In the genomic region with DNA sequence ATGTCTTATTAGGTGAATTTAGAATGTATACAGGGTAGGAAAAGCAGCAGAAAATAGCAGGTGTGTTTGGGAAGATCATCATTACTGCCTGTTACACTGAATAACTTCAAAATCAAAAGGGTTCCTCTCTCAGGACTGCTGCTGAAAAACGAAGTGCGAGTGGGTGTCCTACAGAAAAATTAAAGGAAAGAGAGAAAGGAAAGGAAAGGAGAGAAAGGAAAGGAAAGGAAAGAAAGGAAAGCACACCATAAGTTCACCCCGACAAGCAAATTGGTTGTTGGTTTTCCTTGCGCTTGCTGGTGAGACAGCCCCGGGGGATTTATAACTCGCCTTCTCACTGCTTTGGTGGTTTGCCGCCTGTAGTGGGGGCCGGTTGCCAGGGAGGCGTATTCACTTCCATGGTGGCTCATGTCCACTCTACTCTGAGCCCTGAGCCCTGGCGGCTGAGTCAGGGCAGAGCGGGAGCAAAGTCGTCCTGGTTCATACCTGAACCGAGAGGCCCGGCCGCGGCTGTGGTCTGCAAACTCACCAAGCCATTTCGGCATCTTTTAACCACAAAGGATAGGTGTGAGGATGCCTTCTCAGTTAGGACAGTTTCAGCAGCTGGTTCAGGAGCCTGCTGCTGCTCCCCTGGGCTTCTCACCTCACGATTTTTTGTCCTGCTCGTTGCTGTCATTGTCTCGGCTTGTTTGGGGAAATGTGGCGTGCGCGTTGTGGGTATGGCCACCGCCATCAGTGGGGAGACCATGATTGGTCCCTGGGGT, we compare ENCODE assay signal across 13 cellular contexts. TPM values are rescaled to one million over a fixed set of nuclear protein-coding genes. Genes with fewer than 3 reads are reported as not detected.
A peak's percentile ranks its signal among the peaks of the same experiment; 100 is the strongest.
DNase-seq lines count a peak whose midpoint lies in the region; ATAC-seq, FAIRE-seq and TF ChIP-seq lines count a peak whose summit lies in the region.
"Had no signal": no experiment of that assay in that cellular context is flagged by ENCODE, and none has a peak within 500 bp of the region (broad histone marks: within the 10 kb centered on the region; RNA-seq: fewer than 3 reads in every experiment).

No MANE protein-coding gene starts in this region.

- no peak for FAIRE-seq in urothelium cell line (lab: Jason Lieb, UNC)
- FAIRE-seq: A549 had no signal

- peaks cover 36% of the 10 kb centered on the region for H3K4me1 Mint-ChIP-seq in HFFc6 (ENCODE audit: low read depth)

- ATAC-seq in GM19351 (IDR thresholded peaks at IDR 0.05; ENCODE audit: unreplicated experiment) (peak; percentile 86), HG02970 (IDR thresholded peaks at IDR 0.05; ENCODE audit: low FRiP score, unreplicated experiment) (peak; percentile 58), heart right ventricle (no peak)
- ATAC-seq: A549 had no signal

- H3K9me3 ChIP-seq in heart right ventricle: no peaks in the 10 kb centered on the region
- H3K9me3 ChIP-seq: A549, Peyer's patch had no signal

- peaks cover 2 to 40% (median 19%) of the 10 kb centered on the region in 9 donors for H3K4me1 ChIP-seq in heart right ventricle
- H3K4me1 ChIP-seq: A549 had no signal

- intact Hi-C loops in heart right ventricle (cut with DNase I): no loop called here

- 0 out of 2 replicates have a peak, but pooled peaks cover 7% of the 10 kb centered on the region for H3K36me3 Mint-ChIP-seq in HFFc6 (ENCODE audit: low read depth)

- H3K36me3 ChIP-seq in heart right ventricle: no peaks in the 10 kb centered on the region
- H3K36me3 ChIP-seq: Peyer's patch had no signal

- 90 to 93% methylated on average over 24 of the region's 24 CpGs for WGBS in heart right ventricle, 2 donors

- TF ChIP-seq CTCF in heart right ventricle (IDR thresholded peaks at IDR 0.05) (no peak), HFFc6 (IDR thresholded peaks at IDR 0.05) (no peak)

- H3K4me3 ChIP-seq in heart right ventricle: no peak overlapping the region
- H3K4me3 ChIP-seq: A549, Peyer's patch had no signal

- no peak overlapping the region for H3K27ac Mint-ChIP-seq in HFFc6

- no peaks in the 10 kb centered on the region for H3K27me3 ChIP-seq in heart right ventricle
- H3K27me3 ChIP-seq: Peyer's patch had no signal

- H3K4me3 Mint-ChIP-seq in HFFc6: no peak overlapping the region

- H3K9me3 Mint-ChIP-seq in HFFc6: no peaks in the 10 kb centered on the region

- DNase-seq in A172 (ENCODE audit: low spot score): peak; percentile 65
- DNase-seq in T1000 (lab: John Stamatoyannopoulos, UW): peak; percentile 79
- DNase-seq in heart right ventricle: no peak
- no peak for DNase-seq in HFFc6
- no peak for DNase-seq in urothelium cell line (ENCODE audit: low spot score)
- DNase-seq in activated naive CD4-positive, alpha-beta T cell treated with Interleukin-2 at 50 U/mL for 16 hours: no peak
- DNase-seq: mesenchymal stem cell; stimulated activated CD4-positive, alpha-beta T cell treated with anti-CD3 and anti-CD28 coated beads, Interleukin-2, amount 100 ng/mL, for 48 hours had no signal

- H3K27ac ChIP-seq in heart right ventricle: no peak overlapping the region
- H3K27ac ChIP-seq: A549, epithelial cell of prostate, Peyer's patch had no signal

- H3K27me3 Mint-ChIP-seq in HFFc6 (ENCODE audit: insufficient read depth): no peaks in the 10 kb centered on the region; the same call in 1 of the 2 replicates

RNA-seq across cellular contexts. Expression of gene INPP5A, which starts 26.1 kb away (rescaled TPM):
- 13.1 and 15.7 TPM in 2 replicates for total RNA-seq in A172 (2014; rRNA removed; shearing (Covaris generic))
- total RNA-seq in heart right ventricle: 100 to 1,000 TPM in 8 of 10 donors, 10 to 100 TPM in 2; 92.6 to 122 (median 109) TPM
- 10 to 100 TPM; 30.4 to 45.1 TPM for polyA plus RNA-seq in heart right ventricle
- 10 to 100 TPM; 58.9 to 64.6 (median 63.8) TPM for total RNA-seq in HFFc6 (2021; fragmentation: NEBNext Ultra II Directional; extraction: Animal tissue kit (Norgen Biotek cat#: 25700))

Comparison
In these comparisons a context has a peak if more than half of its experiments do, and no peak if none do; other contexts are left out.
1. DNase-seq: peak in A172 (single experiment) and T1000 (single experiment); none in heart right ventricle (0 of 2), HFFc6 (single experiment), urothelium cell line (single experiment) and activated naive CD4-positive, alpha-beta T cell treated with Interleukin-2 at 50 U/mL for 16 hours (single experiment).
2. ATAC-seq: peak in GM19351 (single experiment) and HG02970 (single experiment); none in heart right ventricle (0 of 8).